16 cellular contexts compared by ENCODE assay signal in the genomic region with DNA sequence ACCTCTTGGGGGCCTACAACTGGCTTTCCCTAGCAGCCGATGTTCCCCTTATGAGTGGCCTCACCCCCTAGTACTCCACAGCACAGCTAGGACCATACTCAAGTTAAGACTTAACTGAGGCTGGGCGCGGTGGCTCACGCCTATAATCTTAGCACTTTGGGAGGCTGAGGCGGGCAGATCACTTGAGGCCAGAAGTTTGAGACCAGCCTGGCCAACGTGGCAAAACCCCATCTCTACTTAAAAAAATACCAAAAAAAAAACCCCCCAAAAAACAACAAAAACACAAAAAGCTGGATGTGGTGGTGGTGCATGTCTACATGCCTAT. TPM values are rescaled to one million over a fixed set of nuclear protein-coding genes. Genes with fewer than 3 reads are reported as not detected.
DNase-seq lines count a peak whose midpoint lies in the region; ATAC-seq and TF ChIP-seq lines count a peak whose summit lies in the region.
"Not testable (repeated sequence)": the region's sequence is repeated elsewhere in the genome, so short reads cannot be mapped to it uniquely, and the experiment has no call there.
"Had no signal": no experiment of that assay in that cellular context is flagged by ENCODE, and none has a peak within 500 bp of the region (broad histone marks: within the 10 kb centered on the region; RNA-seq: fewer than 3 reads in every experiment).

No MANE protein-coding gene starts in this region.

- H3K4me3 ChIP-seq in CD8-positive, alpha-beta T cell (ENCODE audit: low read depth, low read length); tibial nerve: not testable (repeated sequence)

- not testable (repeated sequence) for ATAC-seq in CD8-positive, alpha-beta T cell; sciatic nerve
- peak; percentile 22 for ATAC-seq in activated CD8-positive, alpha-beta T cell treated with anti-CD3 and anti-CD28 coated beads for 36 hours

- not testable (repeated sequence) for H3K9me3 Mint-ChIP-seq in CD8-positive, alpha-beta T cell; activated CD8-positive, alpha-beta T cell treated with anti-CD3 and anti-CD28 coated beads for 36 hours; chondrocyte (ENCODE audit: low read depth); immature natural killer cell

- H3K4me1 ChIP-seq in CD8-positive, alpha-beta T cell (ENCODE audit: insufficient read depth, low read length): not testable (repeated sequence)
- H3K4me1 ChIP-seq in tibial nerve: peaks cover 0 to 86% (median 46%) of the 10 kb centered on the region in 4 donors

- H3K4me1 Mint-ChIP-seq in CD8-positive, alpha-beta T cell (ENCODE audit: low read depth): not testable (repeated sequence)
- H3K4me1 Mint-ChIP-seq in activated CD8-positive, alpha-beta T cell treated with anti-CD3 and anti-CD28 coated beads for 36 hours (ENCODE audit: low read depth): peaks cover 21% of the 10 kb centered on the region
- H3K4me1 Mint-ChIP-seq in chondrocyte (ENCODE audit: low read depth) (peaks cover 43% of the 10 kb centered on the region), immature natural killer cell (peaks cover 0 to 11% of the 10 kb centered on the region in 2 donors)

- H3K36me3 Mint-ChIP-seq in CD8-positive, alpha-beta T cell: peaks cover 40% of the 10 kb centered on the region
- peaks cover 19% of the 10 kb centered on the region for H3K36me3 Mint-ChIP-seq in activated CD8-positive, alpha-beta T cell treated with anti-CD3 and anti-CD28 coated beads for 36 hours (ENCODE audit: low read depth)
- peaks cover 11% of the 10 kb centered on the region for H3K36me3 Mint-ChIP-seq in chondrocyte (ENCODE audit: low read depth)
- peaks cover 3 to 20% (median 7%) of the 10 kb centered on the region in 3 donors for H3K36me3 Mint-ChIP-seq in immature natural killer cell

- not testable (repeated sequence) for DNase-seq in CD8-positive, alpha-beta T cell; activated CD8-positive, alpha-beta T cell treated with anti-CD3 and anti-CD28 coated beads for 36 hours; immature natural killer cell; tibial nerve (ENCODE audit: low spot score in 2 of 2)
- DNase-seq in chondrocyte (ENCODE audit: low spot score) (peak; percentile 44), sciatic nerve (ENCODE audit: low spot score) (peak; percentile 57)

- not testable (repeated sequence) for H3K27ac ChIP-seq in CD8-positive, alpha-beta T cell (ENCODE audit: low read depth, low read length)
- peak overlapping the region; percentile 76 to 100 (median 100) for H3K27ac ChIP-seq in tibial nerve

- H3K36me3 ChIP-seq in CD8-positive, alpha-beta T cell (ENCODE audit: insufficient read depth, low read length): peaks cover 32% of the 10 kb centered on the region
- H3K36me3 ChIP-seq in tibial nerve: peaks cover 0 to 36% (median 6%) of the 10 kb centered on the region in 3 donors

- H3K9me3 ChIP-seq in CD8-positive, alpha-beta T cell (ENCODE audit: low read length); tibial nerve: not testable (repeated sequence)

- 77 to 79% methylated on average over 6 of the region's 6 CpGs for WGBS in tibial nerve, 2 donors

- peak overlapping the region; percentile 66 for H3K27ac Mint-ChIP-seq in CD8-positive, alpha-beta T cell
- peak overlapping the region; percentile 52 for H3K27ac Mint-ChIP-seq in activated CD8-positive, alpha-beta T cell treated with anti-CD3 and anti-CD28 coated beads for 36 hours
- not testable (repeated sequence) for H3K27ac Mint-ChIP-seq in chondrocyte (ENCODE audit: unreplicated experiment)
- peak overlapping the region in 5 of 6 donors; percentile 29 to 84 (median 77) for H3K27ac Mint-ChIP-seq in immature natural killer cell

- not testable (repeated sequence) for H3K4me3 Mint-ChIP-seq in CD8-positive, alpha-beta T cell; activated CD8-positive, alpha-beta T cell treated with anti-CD3 and anti-CD28 coated beads for 36 hours; chondrocyte (ENCODE audit: unreplicated experiment); immature natural killer cell

- CTCF ChIA-PET in CD8-positive, alpha-beta T cell (lab: Charles Lee): interaction anchor here (1.0 to 15.0 kb wide), 8 partner anchors 4 to 134 kb away, joined by 3 to 269 read pairs (median 3); a partner anchor contains a TSS
- CTCF ChIA-PET in activated CD8-positive, alpha-beta T cell treated with anti-CD3 and anti-CD28 coated beads for 36 hours (lab: Charles Lee): interaction anchor here (0.8 to 15.5 kb wide), 4 partner anchors 9 to 71 kb away, joined by 3 to 336 read pairs (median 5); no protein-coding TSS in a partner anchor

- intact Hi-C loops in CD8-positive, alpha-beta T cell (cut with DNase I, micrococcal nuclease); activated CD8-positive, alpha-beta T cell treated with anti-CD3 and anti-CD28 coated beads for 36 hours (cut with micrococcal nuclease); sciatic nerve (cut with DNase I): not testable (repeated sequence)

- H3K27me3 Mint-ChIP-seq in CD8-positive, alpha-beta T cell (ENCODE audit: low read depth); activated CD8-positive, alpha-beta T cell treated with anti-CD3 and anti-CD28 coated beads for 36 hours; chondrocyte (ENCODE audit: low read depth); immature natural killer cell (ENCODE audit: low read depth in 3 of 3): not testable (repeated sequence)

- not testable (repeated sequence) for H3K27me3 ChIP-seq in CD8-positive, alpha-beta T cell (ENCODE audit: insufficient read depth, low read length); tibial nerve

- TF ChIP-seq POLR2A in tibial nerve (IDR thresholded peaks at IDR 0.05): not testable (repeated sequence)

- POLR2A ChIA-PET in CD8-positive, alpha-beta T cell (lab: Charles Lee); activated CD8-positive, alpha-beta T cell treated with anti-CD3 and anti-CD28 coated beads for 36 hours (lab: Charles Lee): not testable (repeated sequence)

- not testable (repeated sequence) for TF ChIP-seq CTCF in CD8-positive, alpha-beta T cell (IDR thresholded peaks at IDR 0.05); activated CD8-positive, alpha-beta T cell treated with anti-CD3 and anti-CD28 coated beads for 36 hours (IDR thresholded peaks at IDR 0.05); chondrocyte (IDR thresholded peaks at IDR 0.05); tibial nerve (IDR thresholded peaks at IDR 0.05)

- TF ChIP-seq EP300 in tibial nerve (IDR thresholded peaks at IDR 0.05): not testable (repeated sequence)

RNA-seq across cellular contexts. Expression of a gene that starts 7.9 kb away (rescaled TPM):
- 100 to 1,000 TPM; 108 to 123 TPM for total RNA-seq in CD8-positive, alpha-beta T cell
- total RNA-seq in activated CD8-positive, alpha-beta T cell treated with anti-CD3 and anti-CD28 coated beads for 36 hours: 10 to 100 TPM; 61.8 to 63.3 TPM
- total RNA-seq in chondrocyte (50.7 to 55.6 TPM (median 55.0 TPM) in 3 replicates), sciatic nerve (120 TPM), tibial nerve (100 to 1,000 TPM in 3 of 4 donors, 10 to 100 TPM in 1; 95.7 to 106 (median 102) TPM)
- polyA plus RNA-seq in immature natural killer cell: 1 to 10 TPM; 2.8 to 3.6 (median 2.9) TPM

RNA-seq across cellular contexts. Expression of a gene that starts 22.1 kb away (rescaled TPM):
- total RNA-seq in CD8-positive, alpha-beta T cell: under 1 TPM; 0.39 to 0.46 TPM
- total RNA-seq in activated CD8-positive, alpha-beta T cell treated with anti-CD3 and anti-CD28 coated beads for 36 hours: 1 to 10 TPM in 1 of 2 experiments, under 1 TPM in 1; 0.92 to 1.1 TPM
- total RNA-seq in chondrocyte: 0.67 to 0.87 TPM (median 0.80 TPM) in 3 replicates
- under 1 TPM in 1 of 3 donors, not detected in 2; 0.41 TPM for polyA plus RNA-seq in immature natural killer cell
- total RNA-seq in sciatic nerve: 0.58 TPM
- not detected for total RNA-seq in tibial nerve
- total RNA-seq: OCI-LY7; T-helper 1 cell treated with Interleukin-12 subunit alpha and Interleukin-12 subunit beta and Interleukin-4 antibody, amounts not matched to agents 30 ng/mL and 1 ng/mL, for 36 hours had no signal
- polyA plus RNA-seq: aorta; naive thymus-derived CD4-positive, alpha-beta T cell had no signal

RNA-seq across cellular contexts. Expression of a gene that starts 33.4 kb away (rescaled TPM):
- total RNA-seq in CD8-positive, alpha-beta T cell: 100 to 1,000 TPM; 322 TPM
- 100 to 1,000 TPM; 226 TPM for total RNA-seq in activated CD8-positive, alpha-beta T cell treated with anti-CD3 and anti-CD28 coated beads for 36 hours
- total RNA-seq in chondrocyte: 9.4 to 19.7 TPM (median 11.5 TPM) in 3 replicates
- polyA plus RNA-seq in immature natural killer cell: 100 to 1,000 TPM in 2 of 3 donors, 10 to 100 TPM in 1; 88.6 to 137 (median 124) TPM
- total RNA-seq in sciatic nerve: 12.5 TPM
- total RNA-seq in tibial nerve: 10 to 100 TPM in 1 of 4 donors, 1 to 10 TPM in 3; 8.0 to 24.6 (median 9.4) TPM

RNA-seq across cellular contexts. Expression of a gene that starts 34.0 kb away (rescaled TPM):
- total RNA-seq in CD8-positive, alpha-beta T cell: not detected
- total RNA-seq in activated CD8-positive, alpha-beta T cell treated with anti-CD3 and anti-CD28 coated beads for 36 hours: not detected
- not detected in 3 replicates for total RNA-seq in chondrocyte
- polyA plus RNA-seq in immature natural killer cell: not detected
- not detected for total RNA-seq in sciatic nerve
- total RNA-seq in tibial nerve: not detected
- total RNA-seq: activated CD4-positive, alpha-beta memory T cell treated with anti-CD3 and anti-CD28 coated beads for 36 hours; activated T-helper 2 cell treated with anti-CD3 and anti-CD28 coated beads, Interferon-gamma antibody, Interleukin-2, Interleukin-4, amounts not matched to agents 10 μg/mL and 5 μg/mL and 100 μg/mL, durations not matched to agents 14 hours and 24 hours and 36 hours; aorta; cardiac septum; glomerular endothelial cell; M059J; naive thymus-derived CD4-positive, alpha-beta T cell; OCI-LY7; omental fat pad had no signal
- polyA plus RNA-seq: naive thymus-derived CD4-positive, alpha-beta T cell had no signal

RNA-seq across cellular contexts. Expression of a gene that starts 41.8 kb away (rescaled TPM):
- 10 to 100 TPM; 12.9 to 13.2 TPM for total RNA-seq in CD8-positive, alpha-beta T cell
- total RNA-seq in activated CD8-positive, alpha-beta T cell treated with anti-CD3 and anti-CD28 coated beads for 36 hours: 10 to 100 TPM; 34.4 to 35.4 TPM
- 24.4 to 32.0 TPM (median 25.9 TPM) in 3 replicates for total RNA-seq in chondrocyte
- polyA plus RNA-seq in immature natural killer cell: 10 to 100 TPM; 26.8 to 35.3 (median 27.6) TPM
- total RNA-seq in sciatic nerve: 16.5 TPM
- 10 to 100 TPM in 3 of 4 donors, 1 to 10 TPM in 1; 9.6 to 17.7 (median 15.3) TPM for total RNA-seq in tibial nerve

Comparison
In these comparisons a context has a peak if more than half of its experiments do, and no peak if none do; other contexts are left out.
1. RNA of a gene that starts 33.4 kb away (total RNA-seq): 322 TPM in CD8-positive, alpha-beta T cell and 226 TPM in activated CD8-positive, alpha-beta T cell treated with anti-CD3 and anti-CD28 coated beads for 36 hours; 12.5 TPM in sciatic nerve (single experiment), 8.0 to 24.6 TPM in tibial nerve and 9.4 to 19.7 TPM in chondrocyte; every median in the first group is over 4 times any median in the second.